Comparison of ENCODE assay signal across 28 cellular contexts in the genomic region with DNA sequence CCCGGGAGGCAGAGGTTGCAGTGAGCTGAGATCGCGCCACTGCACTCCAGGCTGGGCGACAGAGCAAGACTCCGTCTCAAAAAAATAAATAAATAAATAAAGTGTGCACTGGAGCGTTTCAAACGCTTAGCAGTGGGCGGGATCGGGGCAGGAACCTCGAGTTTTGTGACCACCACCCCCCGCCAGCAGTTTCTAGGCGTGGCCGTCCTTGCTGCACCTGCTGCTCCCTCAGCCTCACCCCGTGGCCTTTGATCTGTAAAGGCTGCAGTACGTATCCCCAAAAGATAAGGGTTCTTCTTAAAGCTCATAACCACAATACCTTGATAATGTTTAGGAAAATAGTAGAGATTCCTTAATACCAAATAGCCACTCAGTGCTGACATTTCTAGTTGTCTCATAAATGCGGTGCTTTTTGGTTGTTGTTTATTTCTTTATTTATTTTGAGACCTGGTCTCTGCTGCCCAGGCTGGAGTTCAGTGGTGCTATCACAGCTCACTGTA. TPM values are rescaled to one million over a fixed set of nuclear protein-coding genes. Genes with fewer than 3 reads are reported as not detected.
"Had no signal": no experiment of that assay in that cellular context is flagged by ENCODE, and none has a peak within 500 bp of the region (broad histone marks: within the 10 kb centered on the region; RNA-seq: fewer than 3 reads in every experiment).

No MANE protein-coding gene starts in this region.

- ATAC-seq: activated CD8-positive, alpha-beta memory T cell treated with anti-CD3 and anti-CD28 coated beads, Interleukin-2, amount 10 ng/mL, durations not matched to agents 7 days and 5 days; activated naive CD8-positive, alpha-beta T cell treated with anti-CD3 and anti-CD28 coated beads, Interleukin-2, amount 50 U/mL, for 24 hours; K562 had no signal

- DNase-seq: activated CD4-positive, alpha-beta memory T cell treated with anti-CD3 and anti-CD28 coated beads, Interleukin-2, amount 10 ng/mL, durations not matched to agents 7 days and 5 days; activated CD4-positive, alpha-beta T cell treated with anti-CD3 and anti-CD28 coated beads for 1 hour; activated CD4-positive, alpha-beta T cell treated with anti-CD3 and anti-CD28 coated beads for 48 hours; activated CD4-positive, CD25-positive, alpha-beta regulatory T cell; activated CD8-positive, alpha-beta memory T cell treated with anti-CD3 and anti-CD28 coated beads for 24 hours; activated CD8-positive, alpha-beta memory T cell treated with anti-CD3 and anti-CD28 coated beads, Interleukin-2, amount 10 ng/mL, durations not matched to agents 7 days and 5 days; activated CD8-positive, alpha-beta memory T cell treated with anti-CD3 and anti-CD28 coated beads, Interleukin-2, amount 50 U/mL, for 48 hours; activated effector memory CD4-positive, alpha-beta T cell treated with Interleukin-2 at 50 U/mL for 16 hours; activated naive CD4-positive, alpha-beta T cell treated with anti-CD3 and anti-CD28 coated beads, Interleukin-2, amount 10 ng/mL, durations not matched to agents 7 days and 5 days; activated naive CD8-positive, alpha-beta T cell treated with anti-CD3 and anti-CD28 coated beads, Interleukin-2, amount 50 U/mL, for 24 hours; activated T-cell treated with anti-CD3 and anti-CD28 coated beads, Interleukin-2, amount 50 U/mL, for 48 hours; anterior cingulate cortex; NCI-H1105; NCI-H1417 treated with DMSO at 0.1 percent for 48 hours; NCI-H187 treated with DMSO at 0.1 percent for 48 hours; NCI-H2081; NCI-H2171 treated with DMSO at 0.1 percent for 48 hours; NCI-H2227 treated with DMSO at 0.1 percent for 48 hours; NCI-H446; NCI-H524 treated with DMSO at 0.1 percent for 48 hours; NK-92 treated with Interleukin-12 subunit alpha and Interleukin-12 subunit beta, amount 100 ng/mL, for 24 hours; PC-9; Right ventricle myocardium superior; SW 1271; T1000; WERI-Rb-1 had no signal

- H3K27ac ChIP-seq: PC-9, WERI-Rb-1 had no signal

- H3K4me3 ChIP-seq: K562, PC-9 had no signal

RNA-seq across cellular contexts. Expression of a gene that starts 49.9 kb away (rescaled TPM):
- total RNA-seq: M059J had no signal
